ENCODE assay signal across 16 cellular contexts in genomic region chr14:95465936-95466335, GRCh38.
"Had no signal": no experiment of that assay in that cellular context is flagged by ENCODE, and none has a peak within 500 bp of the region (broad histone marks: within the 10 kb centered on the region; RNA-seq: fewer than 3 reads in every experiment).

No MANE protein-coding gene starts in this region.

- DNase-seq: activated CD4-positive, CD25-positive, alpha-beta regulatory T cell treated with anti-CD3 and anti-CD28 coated beads, Interleukin-2, amount 50 U/mL, for 72 hours; activated gamma-delta T cell treated with Interleukin-2 at 50 U/mL for 16 hours; activated T-cell treated with anti-CD3 and anti-CD28 coated beads, Interleukin-2, amount 50 U/mL, for 1 hour; dorsolateral prefrontal cortex; glutamatergic neuron; immature natural killer cell; left cardiac atrium; mucosa of descending colon; nephron progenitor cell; sigmoid colon; stimulated activated CD4-positive, alpha-beta T cell treated with anti-CD3 and anti-CD28 coated beads, Interleukin-12 subunit alpha, Interleukin-12 subunit beta, amount 100 ng/mL, for 4 hours; tibial artery had no signal

- H3K27me3 ChIP-seq: ascending aorta, dorsolateral prefrontal cortex, sigmoid colon, tibial artery, vagina had no signal

- H3K9me3 Mint-ChIP-seq: immature natural killer cell; nephron progenitor cell; T-helper 2 cell treated with Interferon-gamma antibody and Interleukin-4, amounts not matched to agents 5 μg/mL and 100 μg/mL, for 36 hours had no signal

- H3K4me3 Mint-ChIP-seq: immature natural killer cell; nephron progenitor cell; T-helper 2 cell treated with Interferon-gamma antibody and Interleukin-4, amounts not matched to agents 5 μg/mL and 100 μg/mL, for 36 hours had no signal

- H3K27ac Mint-ChIP-seq: nephron progenitor cell had no signal

- H3K27ac ChIP-seq: ascending aorta, dorsolateral prefrontal cortex, esophagus muscularis mucosa, sigmoid colon, tibial artery, vagina had no signal

- H3K36me3 ChIP-seq: sigmoid colon had no signal

- H3K9me3 ChIP-seq: ascending aorta, esophagus muscularis mucosa, mucosa of descending colon, sigmoid colon, tibial artery, vagina had no signal

- ATAC-seq: left cardiac atrium, mucosa of descending colon had no signal

- H3K4me3 ChIP-seq: ascending aorta, dorsolateral prefrontal cortex, esophagus muscularis mucosa, mucosa of descending colon, sigmoid colon, tibial artery, vagina had no signal
